Comparison of ENCODE assay signal across 16 cellular contexts in genomic region chr14:60756847-60757246, GRCh38. TPM values are rescaled to one million over a fixed set of nuclear protein-coding genes. Genes with fewer than 3 reads are reported as not detected.
DNase-seq lines count a peak whose midpoint lies in the region; ATAC-seq and TF ChIP-seq lines count a peak whose summit lies in the region.
"Had no signal": no experiment of that assay in that cellular context is flagged by ENCODE, and none has a peak within 500 bp of the region (broad histone marks: within the 10 kb centered on the region; RNA-seq: fewer than 3 reads in every experiment).

No MANE protein-coding gene starts in this region.

- H3K9me3 Mint-ChIP-seq in H9 (no peaks in the 10 kb centered on the region), osteocyte (ENCODE audit: unreplicated experiment) (no peaks in the 10 kb centered on the region), endodermal cell (no peaks in the 10 kb centered on the region)
- H3K9me3 Mint-ChIP-seq: activated naive CD4-positive, alpha-beta T cell treated with anti-CD3 and anti-CD28 coated beads, Interleukin-2, amount 10 ng/mL, durations not matched to agents 7 days and 5 days; stimulated activated naive CD8-positive, alpha-beta T cell treated with anti-CD3 and anti-CD28 coated beads, Interleukin-15, Interleukin-2, amounts not matched to agents 100 ng/mL and 50 ng/mL, for 24 hours; T-helper 1 cell treated with Interleukin-12 subunit alpha and Interleukin-12 subunit beta and Interleukin-4 antibody, amounts not matched to agents 30 μg/mL and 1 μg/mL, for 36 hours had no signal

- no peak for ATAC-seq in upper lobe of right lung

- H3K4me3 Mint-ChIP-seq in H9 (no peak overlapping the region), osteocyte (ENCODE audit: unreplicated experiment) (no peak overlapping the region), endodermal cell (no peak overlapping the region)
- H3K4me3 Mint-ChIP-seq: activated naive CD4-positive, alpha-beta T cell treated with anti-CD3 and anti-CD28 coated beads, Interleukin-2, amount 10 ng/mL, durations not matched to agents 7 days and 5 days; stimulated activated naive CD8-positive, alpha-beta T cell treated with anti-CD3 and anti-CD28 coated beads, Interleukin-15, Interleukin-2, amounts not matched to agents 100 ng/mL and 50 ng/mL, for 24 hours; T-helper 1 cell treated with Interleukin-12 subunit alpha and Interleukin-12 subunit beta and Interleukin-4 antibody, amounts not matched to agents 30 μg/mL and 1 μg/mL, for 36 hours had no signal

- no peaks in the 10 kb centered on the region; a peak in 1 of 7 replicates for H3K36me3 Mint-ChIP-seq in H9 (ENCODE audit: insufficient read depth in 1 of 3, low read depth in 3 of 3)
- H3K36me3 Mint-ChIP-seq in osteocyte (ENCODE audit: unreplicated experiment): no peaks in the 10 kb centered on the region
- H3K36me3 Mint-ChIP-seq in endodermal cell (ENCODE audit: low read depth): peaks cover 4% of the 10 kb centered on the region

- H3K4me3 ChIP-seq in upper lobe of right lung: no peak overlapping the region
- no peak overlapping the region for H3K4me3 ChIP-seq in endodermal cell (ENCODE audit: low read length)

- H2BK5ac ChIP-seq in H9 (ENCODE audit: insufficient read length, low read length): no peak overlapping the region

- H3T11ph ChIP-seq in H9 (ENCODE audit: low read length): no peak overlapping the region

- H3K9ac ChIP-seq in H9 (ENCODE audit: extremely low read depth, insufficient read length, low read length): no peak overlapping the region
- H3K9ac ChIP-seq in endodermal cell (ENCODE audit: extremely low read depth, low read length, poor library complexity, severe bottlenecking): no peak overlapping the region

- no peak overlapping the region for H2BK20ac ChIP-seq in H9 (ENCODE audit: low read depth, low read length, poor library complexity, severe bottlenecking)

- no peak overlapping the region for H3K23ac ChIP-seq in H9 (ENCODE audit: insufficient read length, low read depth, low read length)

- H3K23me2 ChIP-seq in H9 (ENCODE audit: insufficient read length, low read depth, low read length, poor library complexity, severe bottlenecking): no peaks in the 10 kb centered on the region

- DNase-seq in H9: no peak
- peak; percentile 18 for DNase-seq in NCI-H69 (lab: John Stamatoyannopoulos, UW)
- peak; percentile 7 for DNase-seq in dermis blood vessel endothelial cell
- no peak for DNase-seq in osteocyte (ENCODE audit: extremely low spot score, unreplicated experiment)
- DNase-seq in upper lobe of right lung: no peak
- DNase-seq in endodermal cell: no peak
- no peak for DNase-seq in NCI-H1417 (lab: John Stamatoyannopoulos, UW)
- no peak for DNase-seq in hypothalamus (lab: John Stamatoyannopoulos, UW)
- DNase-seq: activated CD4-positive, alpha-beta T cell treated with anti-CD3 and anti-CD28 coated beads for 1 hour; activated CD8-positive, alpha-beta memory T cell treated with anti-CD3 and anti-CD28 coated beads, Interleukin-2, amount 50 U/mL, for 48 hours; activated naive CD4-positive, alpha-beta T cell treated with anti-CD3 and anti-CD28 coated beads, Interleukin-2, amount 10 ng/mL, durations not matched to agents 7 days and 5 days; NCI-H187 treated with DMSO at 0.1 percent for 48 hours; NCI-H748 treated with DMSO at 0.1 percent for 48 hours had no signal

- H2BK120ac ChIP-seq in H9 (ENCODE audit: low read depth, low read length, poor library complexity, severe bottlenecking): no peak overlapping the region

- H3K79me1 ChIP-seq in H9 (ENCODE audit: insufficient read depth, low read depth, low read length, poor library complexity, severe bottlenecking): no peaks in the 10 kb centered on the region

- H4K20me1 ChIP-seq in H9 (ENCODE audit: control insufficient read depth, insufficient read depth, insufficient read length): no peaks in the 10 kb centered on the region

- H3K56ac ChIP-seq in H9 (ENCODE audit: insufficient read length, low read depth, low read length): no peak overlapping the region

- no peak overlapping the region for H3K14ac ChIP-seq in H9 (ENCODE audit: insufficient read depth, low read length)

- H3K9me3 ChIP-seq in H9 (ENCODE audit: control insufficient read depth, low read depth, low read length) (no peaks in the 10 kb centered on the region), upper lobe of right lung (no peaks in the 10 kb centered on the region), endodermal cell (ENCODE audit: control insufficient read depth, low read length) (no peaks in the 10 kb centered on the region)

- H3K36me3 ChIP-seq in upper lobe of right lung: no peaks in the 10 kb centered on the region
- no peaks in the 10 kb centered on the region for H3K36me3 ChIP-seq in endodermal cell (ENCODE audit: control insufficient read depth, insufficient read depth, low read length)

- H4K5ac ChIP-seq in H9 (ENCODE audit: insufficient read length, low read depth, low read length): no peak overlapping the region

- no peak overlapping the region for H2AFZ ChIP-seq in H9 (ENCODE audit: low read length)

- WGBS in H9 (ENCODE audit: extremely low coverage, insufficient read length, low lambda C conversion rate): no CpG with 5 or more reads among the region's 1 CpG
- WGBS in endodermal cell (ENCODE audit: insufficient coverage in 1 of 2, insufficient read length in 1 of 2), 2 experiments: 100% methylated on average over 1 of the region's 1 CpG; no CpG with 5 or more reads in 1 of the 2 experiments

- TF ChIP-seq CTCF in H9 (conservative IDR thresholded peaks at IDR 0.05) (no peak), osteocyte (IDR thresholded peaks at IDR 0.05) (no peak), upper lobe of right lung (IDR thresholded peaks at IDR 0.05) (no peak), endodermal cell (conservative IDR thresholded peaks at IDR 0.05) (no peak)

- no peak overlapping the region for H2AK5ac ChIP-seq in H9 (ENCODE audit: insufficient read length, low read length)

- intact Hi-C loops in upper lobe of right lung (cut with DNase I): no loop called here

- no peak overlapping the region for H4K8ac ChIP-seq in H9 (replicated peaks; ENCODE audit: insufficient read length, low read depth, low read length)

- H3K4me2 ChIP-seq in H9 (ENCODE audit: insufficient read depth, insufficient read length, low read length): no peak overlapping the region

- H3K27ac ChIP-seq in H9 (ENCODE audit: insufficient read length, low read depth, low read length) (no peak overlapping the region), upper lobe of right lung (no peak overlapping the region), endodermal cell (ENCODE audit: low read depth, low read length) (no peak overlapping the region)
- H3K27ac ChIP-seq: RWPE1 had no signal

- no peak overlapping the region for H4K91ac ChIP-seq in H9 (ENCODE audit: insufficient read length, low read depth, low read length)

- peak overlapping the region in 2 of 3 experiments; percentile 49 to 73; a peak in 4 of 7 replicates for H3K27ac Mint-ChIP-seq in H9
- peak overlapping the region; percentile 85 for H3K27ac Mint-ChIP-seq in osteocyte (ENCODE audit: unreplicated experiment)
- H3K27ac Mint-ChIP-seq in endodermal cell: no peak overlapping the region
- H3K27ac Mint-ChIP-seq: activated naive CD4-positive, alpha-beta T cell treated with anti-CD3 and anti-CD28 coated beads, Interleukin-2, amount 10 ng/mL, durations not matched to agents 7 days and 5 days; stimulated activated naive CD8-positive, alpha-beta T cell treated with anti-CD3 and anti-CD28 coated beads, Interleukin-15, Interleukin-2, amounts not matched to agents 100 ng/mL and 50 ng/mL, for 24 hours; T-helper 1 cell treated with Interleukin-12 subunit alpha and Interleukin-12 subunit beta and Interleukin-4 antibody, amounts not matched to agents 30 μg/mL and 1 μg/mL, for 36 hours had no signal

- H3K4me1 ChIP-seq in H9 (ENCODE audit: insufficient read depth, low read length): peaks cover 3% of the 10 kb centered on the region; the same call in 1 of the 2 replicates
- H3K4me1 ChIP-seq in upper lobe of right lung: peaks cover 8% of the 10 kb centered on the region
- H3K4me1 ChIP-seq in endodermal cell (ENCODE audit: control insufficient read depth, insufficient read depth, low read length): no peaks in the 10 kb centered on the region

- H2BK15ac ChIP-seq in H9 (ENCODE audit: low read depth, low read length): no peak overlapping the region

- peaks cover 4% of the 10 kb centered on the region; the same call in 1 of the 2 replicates for H3K79me2 ChIP-seq in H9 (ENCODE audit: insufficient read depth, low read length)

- H3K27me3 ChIP-seq in H9 (ENCODE audit: insufficient read depth, low read length) (no peaks in the 10 kb centered on the region), upper lobe of right lung (no peaks in the 10 kb centered on the region), endodermal cell (ENCODE audit: control insufficient read depth, insufficient read depth, low read length, poor library complexity, severe bottlenecking) (no peaks in the 10 kb centered on the region)

- no peak overlapping the region for H3K18ac ChIP-seq in H9 (ENCODE audit: insufficient read length, low read depth, low read length)

- H3K4me1 Mint-ChIP-seq in H9 (peaks cover 56 to 63% of the 10 kb centered on the region in 2 experiments), osteocyte (ENCODE audit: unreplicated experiment) (peaks cover 61% of the 10 kb centered on the region), endodermal cell (peaks cover 24% of the 10 kb centered on the region)

- no peak overlapping the region for H3K4ac ChIP-seq in H9 (ENCODE audit: low read depth, low read length)

- H2BK12ac ChIP-seq in H9 (ENCODE audit: insufficient read length, low read depth, low read length): no peak overlapping the region

- no peaks in the 10 kb centered on the region for H3K27me3 Mint-ChIP-seq in H9 (ENCODE audit: low read depth)
- no peaks in the 10 kb centered on the region for H3K27me3 Mint-ChIP-seq in osteocyte (ENCODE audit: unreplicated experiment)
- no peaks in the 10 kb centered on the region for H3K27me3 Mint-ChIP-seq in endodermal cell (ENCODE audit: insufficient read depth)

RNA-seq across cellular contexts. Expression of gene MNAT1, which starts 22.3 kb away (rescaled TPM):
- total RNA-seq in H9 (2021) (43.1 and 47.4 TPM in 2 replicates), dermis blood vessel endothelial cell (52.6 and 59.6 TPM in 2 replicates), osteocyte (57.5 and 59.9 TPM in 2 replicates), upper lobe of right lung (25.5 TPM), endodermal cell (10 to 100 TPM; 36.8 to 42.6 TPM)
- polyA plus RNA-seq in endodermal cell (2013, experiment 1 of 2): 48.3 TPM
- 45.1 TPM for polyA plus RNA-seq in endodermal cell (2013, experiment 2 of 2)

RNA-seq across cellular contexts. Expression of gene SIX4, which starts 32.7 kb away (rescaled TPM):
- total RNA-seq in H9 (2021) (26.5 and 28.9 TPM in 2 replicates), dermis blood vessel endothelial cell (0.51 and 1.0 TPM in 2 replicates), osteocyte (80.0 and 80.1 TPM in 2 replicates), upper lobe of right lung (0.69 TPM), endodermal cell (1 to 10 TPM; 5.6 to 9.8 TPM)
- polyA plus RNA-seq in endodermal cell (2013, experiment 1 of 2): 8.8 TPM
- polyA plus RNA-seq in endodermal cell (2013, experiment 2 of 2): 9.7 TPM

Comparison
In these comparisons a context has a peak if more than half of its experiments do, and no peak if none do; other contexts are left out.
1. DNase-seq: peak in NCI-H69 (single experiment) and dermis blood vessel endothelial cell (single experiment); none in H9 (single experiment), osteocyte (single experiment), upper lobe of right lung (single experiment), endodermal cell (single experiment), NCI-H1417 (0 of 3) and hypothalamus (0 of 51).